ENCODE assay signal across 24 cellular contexts in the genomic region with DNA sequence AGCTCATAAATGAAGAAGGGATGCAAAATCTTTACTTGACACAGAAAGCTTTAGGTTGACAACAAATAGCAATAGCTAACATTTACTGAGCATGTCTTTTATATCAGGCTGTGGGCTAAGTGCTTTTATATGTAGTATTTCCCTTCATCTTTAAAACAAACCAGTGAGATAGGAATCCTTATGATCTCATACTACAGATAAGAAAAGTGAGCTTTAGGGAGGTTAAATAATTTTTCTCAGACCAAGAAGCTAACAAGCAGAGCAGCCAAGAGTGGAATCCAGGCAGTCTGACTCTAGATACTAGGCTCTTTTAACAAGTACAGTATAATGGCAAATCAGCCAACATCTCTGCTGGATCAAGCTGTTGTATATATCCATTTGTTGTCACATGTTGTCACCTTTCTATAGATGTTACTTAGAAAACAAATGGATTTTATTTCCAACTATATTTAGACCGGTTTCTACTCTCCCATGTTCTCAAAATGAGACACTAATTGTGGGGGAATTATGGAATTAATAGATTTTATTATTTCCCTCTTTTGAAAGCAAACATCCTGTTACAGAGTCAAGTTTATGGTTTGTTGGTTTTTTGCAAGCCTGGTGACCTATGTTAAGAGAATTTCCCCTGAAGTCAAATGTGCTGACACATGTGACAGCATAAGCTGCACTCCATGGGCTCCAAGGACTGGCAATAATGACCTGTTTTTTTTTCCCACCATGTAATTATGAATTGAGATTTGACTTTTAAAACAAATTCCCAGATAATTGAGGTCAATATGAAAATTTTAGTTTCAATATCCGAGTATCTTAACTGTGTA.
A peak's percentile ranks its signal among the peaks of the same experiment; 100 is the strongest.
DNase-seq lines count a peak whose midpoint lies in the region; ATAC-seq, FAIRE-seq and TF ChIP-seq lines count a peak whose summit lies in the region.
"Had no signal": no experiment of that assay in that cellular context is flagged by ENCODE, and none has a peak within 500 bp of the region (broad histone marks: within the 10 kb centered on the region; RNA-seq: fewer than 3 reads in every experiment).

No MANE protein-coding gene starts in this region.

- 0 out of 2 replicates have a peak overlapping the region, but pooled peaks have one; percentile 1 for H3K9ac ChIP-seq in HCT116 (ENCODE audit: low read length)
- H3K9ac ChIP-seq: BLaER1 had no signal

- no peak for TF ChIP-seq CTCF in HCT116 (IDR thresholded peaks at IDR 0.05 in 2 of 3, conservative IDR thresholded peaks at IDR 0.05 in 1 of 3; ENCODE audit: borderline replicate concordance in 1 of 3, insufficient read depth in 1 of 3, low read depth in 2 of 3, low read length in 2 of 3)
- no peak for TF ChIP-seq CTCF in A673 (conservative IDR thresholded peaks at IDR 0.05; ENCODE audit: low read depth, low read length)

- H3K79me2 ChIP-seq in HCT116 (ENCODE audit: insufficient read depth, low read length), result no peaks in the 10 kb centered on the region

- intact Hi-C loops in HCT116 (cut with micrococcal nuclease) (no loop called here), left colon (cut with DNase I, micrococcal nuclease) (no loop called here), A673 (cut with micrococcal nuclease; ENCODE audit: unreplicated experiment) (no loop called here)

- peak; percentile 50 for FAIRE-seq in TTC549 (lab: Jason Lieb, UNC)
- FAIRE-seq: frontal cortex had no signal

- peak overlapping the region; percentile 57 for H2AFZ ChIP-seq in HCT116 (ENCODE audit: low read depth, low read length, poor library complexity, severe bottlenecking)

- CTCF ChIA-PET in HCT116 (lab: Charles Lee), result interaction anchor here (0.9 kb wide), 1 partner anchor 9 kb away, joined by 3 read pairs; no protein-coding TSS in a partner anchor
- CTCF ChIA-PET in A673 (lab: Charles Lee), result no interaction called here

- no peak for TF ChIP-seq POLR2A in HCT116 (IDR thresholded peaks at IDR 0.05; ENCODE audit: borderline replicate concordance, extremely low read depth, insufficient read depth, insufficient read length)

- H3K4me2 ChIP-seq in HCT116 (ENCODE audit: low read length), result peak overlapping the region; percentile 3; the same call in 1 of the 2 replicates
- H3K4me2 ChIP-seq: BLaER1 had no signal

- H3K27ac ChIP-seq in HCT116 (ENCODE audit: low read depth, low read length) (peak overlapping the region; percentile 99; the same call in 1 of the 2 replicates), A673 (ENCODE audit: low read depth, low read length, poor library complexity, severe bottlenecking) (no peak overlapping the region)
- H3K27ac ChIP-seq: BLaER1, HL-60, left ventricle myocardium inferior, ovary had no signal

- H3K27me3 ChIP-seq in HCT116 (ENCODE audit: insufficient read depth, low read length) (no peaks in the 10 kb centered on the region), A673 (replicated peaks; ENCODE audit: insufficient read depth, low read depth, low read length, poor library complexity) (no peaks in the 10 kb centered on the region)
- H3K27me3 ChIP-seq: BLaER1, ovary, tibial nerve had no signal

- H3K9me2 ChIP-seq in HCT116 (ENCODE audit: insufficient read depth), result no peaks in the 10 kb centered on the region

- RAD21 ChIA-PET in HCT116 (lab: Charles Lee; ENCODE audit: low non-redundant PET in 1 of 2, low total read pairs in 2 of 2, uncharacterized antibody in 2 of 2, unreplicated experiment in 2 of 2), result no interaction called here

- H3K4me1 ChIP-seq in HCT116 (ENCODE audit: control insufficient read depth in 1 of 2, insufficient read depth in 2 of 2, low read length in 2 of 2) (peaks cover 59 to 77% of the 10 kb centered on the region in 2 experiments), A673 (ENCODE audit: insufficient read depth, low read length, poor library complexity, severe bottlenecking) (no peaks in the 10 kb centered on the region)
- H3K4me1 ChIP-seq: BLaER1 had no signal

- no peak for TF ChIP-seq RAD21 in HCT116 (IDR thresholded peaks at IDR 0.05; ENCODE audit: low read depth)

- POLR2A ChIA-PET in HCT116 (lab: Charles Lee), result interaction anchor here (5.4 kb wide), 1 partner anchor 42 kb away, joined by 25 read pairs; no protein-coding TSS in a partner anchor
- POLR2A ChIA-PET in A673 (lab: Charles Lee; ENCODE audit: low non-redundant PET), result no interaction called here

- H3K9me3 ChIP-seq in HCT116 (ENCODE audit: control insufficient read depth in 1 of 2, insufficient read depth in 1 of 2, low read depth in 1 of 2, low read length in 2 of 2), result no peaks in the 10 kb centered on the region
- H3K9me3 ChIP-seq in A673 (ENCODE audit: low read depth, low read length, poor library complexity, severe bottlenecking), result no peaks in the 10 kb centered on the region
- H3K9me3 ChIP-seq: BLaER1, left ventricle myocardium inferior, ovary, tibial nerve had no signal

- DNase-seq in EL (peak; percentile 64), HCT116 (ENCODE audit: low read depth, low spot score) (no peak), left colon (no peak), CD1c-positive myeloid dendritic cell (ENCODE audit: extremely low spot score) (no peak), cerebellar nuclear complex (lab: John Stamatoyannopoulos, UW) (no peak), A673 (ENCODE audit: low spot score) (no peak)
- DNase-seq: activated CD4-positive, alpha-beta T cell treated with anti-CD3 and anti-CD28 coated beads for 4 hours; activated T-cell treated with anti-CD3 and anti-CD28 coated beads for 4 hours; central memory CD4-positive, alpha-beta T cell; DMS153; left ventricle myocardium inferior; NCI-H1105; NCI-H2171 treated with DMSO at 0.1 percent for 48 hours; ovary; SHP77; T1000 had no signal

- no peaks in the 10 kb centered on the region for H3K36me3 ChIP-seq in HCT116 (ENCODE audit: control insufficient read depth in 1 of 2, insufficient read depth in 2 of 2, low read length in 2 of 2)
- no peaks in the 10 kb centered on the region for H3K36me3 ChIP-seq in A673 (ENCODE audit: insufficient read depth, low read length, poor library complexity, severe bottlenecking)
- H3K36me3 ChIP-seq: BLaER1, left ventricle myocardium inferior, ovary, tibial nerve had no signal

- H4K20me1 ChIP-seq in HCT116 (ENCODE audit: insufficient read depth), result no peaks in the 10 kb centered on the region
- H4K20me1 ChIP-seq: BLaER1 had no signal

- no peak for ATAC-seq in HCT116
- peak; percentile 57 for ATAC-seq in left colon
- no peak for ATAC-seq in HG02623 (IDR thresholded peaks at IDR 0.05; ENCODE audit: unreplicated experiment)
- ATAC-seq: activated naive CD4-positive, alpha-beta T cell treated with anti-CD3 and anti-CD28 coated beads, Interleukin-2, amount 50 U/mL, for 72 hours had no signal

- H3K4me3 ChIP-seq in HCT116 (replicated peaks in 1 of 2; ENCODE audit: low read depth in 1 of 2, low read length in 2 of 2) (no peak overlapping the region), A673 (ENCODE audit: low read depth, low read length, poor library complexity, severe bottlenecking) (no peak overlapping the region)
- H3K4me3 ChIP-seq: BLaER1, left ventricle myocardium inferior, ovary, skin epidermis, tibial nerve had no signal

- BruUV-seq in HCT116 (replicated peaks; lab: Mats Ljungman, UMichigan), result no TSS peak
- no TSS peak for BruUV-seq in A673 (replicated peaks; lab: Mats Ljungman, UMichigan)

TF ChIP-seq in HCT116, 20 proteins besides CTCF, POLR2A, EP300 and RAD21:
- TF ChIP-seq, protein P1, sequence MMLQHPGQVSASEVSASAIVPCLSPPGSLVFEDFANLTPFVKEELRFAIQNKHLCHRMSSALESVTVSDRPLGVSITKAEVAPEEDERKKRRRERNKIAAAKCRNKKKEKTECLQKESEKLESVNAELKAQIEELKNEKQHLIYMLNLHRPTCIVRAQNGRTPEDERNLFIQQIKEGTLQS (IDR thresholded peaks at IDR 0.05), result no peak
- TF ChIP-seq EZH2 (IDR thresholded peaks at IDR 0.05) (no peak), ZNF274 (IDR thresholded peaks at IDR 0.05; ENCODE audit: low read depth, low read length) (no peak), ZFX (IDR thresholded peaks at IDR 0.05) (no peak), EZH2phosphoT487 (IDR thresholded peaks at IDR 0.05; ENCODE audit: borderline replicate concordance) (no peak), CEBPB (IDR thresholded peaks at IDR 0.05; ENCODE audit: low read depth) (no peak), SP1 (IDR thresholded peaks at IDR 0.05; ENCODE audit: low read depth) (peak; percentile 14; the same call in 1 of the 2 replicates), TCF7L2 (IDR thresholded peaks at IDR 0.05; ENCODE audit: borderline replicate concordance, extremely low read depth, insufficient read depth, insufficient read length) (no peak)
- TF ChIP-seq, protein P2, sequence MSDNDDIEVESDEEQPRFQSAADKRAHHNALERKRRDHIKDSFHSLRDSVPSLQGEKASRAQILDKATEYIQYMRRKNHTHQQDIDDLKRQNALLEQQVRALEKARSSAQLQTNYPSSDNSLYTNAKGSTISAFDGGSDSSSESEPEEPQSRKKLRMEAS (IDR thresholded peaks at IDR 0.05), result peak; percentile 18; the same call in 1 of the 2 replicates
- TF ChIP-seq, protein P3, sequence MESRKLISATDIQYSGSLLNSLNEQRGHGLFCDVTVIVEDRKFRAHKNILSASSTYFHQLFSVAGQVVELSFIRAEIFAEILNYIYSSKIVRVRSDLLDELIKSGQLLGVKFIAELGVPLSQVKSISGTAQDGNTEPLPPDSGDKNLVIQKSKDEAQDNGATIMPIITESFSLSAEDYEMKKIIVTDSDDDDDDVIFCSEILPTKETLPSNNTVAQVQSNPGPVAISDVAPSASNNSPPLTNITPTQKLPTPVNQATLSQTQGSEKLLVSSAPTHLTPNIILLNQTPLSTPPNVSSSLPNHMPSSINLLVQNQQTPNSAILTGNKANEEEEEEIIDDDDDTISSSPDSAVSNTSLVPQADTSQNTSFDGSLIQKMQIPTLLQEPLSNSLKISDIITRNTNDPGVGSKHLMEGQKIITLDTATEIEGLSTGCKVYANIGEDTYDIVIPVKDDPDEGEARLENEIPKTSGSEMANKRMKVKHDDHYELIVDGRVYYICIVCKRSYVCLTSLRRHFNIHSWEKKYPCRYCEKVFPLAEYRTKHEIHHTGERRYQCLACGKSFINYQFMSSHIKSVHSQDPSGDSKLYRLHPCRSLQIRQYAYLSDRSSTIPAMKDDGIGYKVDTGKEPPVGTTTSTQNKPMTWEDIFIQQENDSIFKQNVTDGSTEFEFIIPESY (IDR thresholded peaks at IDR 0.05; ENCODE audit: extremely low read depth, insufficient replicate concordance, low read length), result no peak
